In genomic region chr6:16876201-16876600, GRCh38 we compare ENCODE assay signal across 15 cellular contexts.
DNase-seq lines count a peak whose midpoint lies in the region; ATAC-seq and TF ChIP-seq lines count a peak whose summit lies in the region.
"Had no signal": no experiment of that assay in that cellular context is flagged by ENCODE, and none has a peak within 500 bp of the region (broad histone marks: within the 10 kb centered on the region; RNA-seq: fewer than 3 reads in every experiment).

No MANE protein-coding gene starts in this region.

- no peaks in the 10 kb centered on the region for H3K9me3 Mint-ChIP-seq in HFFc6

- H3K4me1 ChIP-seq in A673 (ENCODE audit: insufficient read depth, low read length, poor library complexity, severe bottlenecking): no peaks in the 10 kb centered on the region
- H3K4me1 ChIP-seq: Caco-2 had no signal

- no peak for TF ChIP-seq CTCF in HFFc6 (IDR thresholded peaks at IDR 0.05)
- no peak for TF ChIP-seq CTCF in fibroblast of villous mesenchyme (IDR thresholded peaks at IDR 0.05; ENCODE audit: insufficient read depth, low read depth, low read length)
- TF ChIP-seq CTCF in A673 (conservative IDR thresholded peaks at IDR 0.05; ENCODE audit: low read depth, low read length): no peak

- H3K4me1 Mint-ChIP-seq in HFFc6 (ENCODE audit: low read depth): peaks cover 21% of the 10 kb centered on the region
- H3K4me1 Mint-ChIP-seq: GM23338 had no signal

- DNase-seq in EH (ENCODE audit: low read depth) (peak; percentile 73), HFFc6 (peak; percentile 45), RPMI7951 (ENCODE audit: low read depth) (peak; percentile 38), fibroblast of villous mesenchyme (ENCODE audit: low read depth) (peak; percentile 22), A673 (ENCODE audit: low spot score) (no peak), HCEC 1CT (no peak)
- DNase-seq: AML-193; Caco-2; CD4-positive, alpha-beta T cell had no signal

- peaks cover 9% of the 10 kb centered on the region for H3K9me3 ChIP-seq in A673 (ENCODE audit: low read depth, low read length, poor library complexity, severe bottlenecking)
- H3K9me3 ChIP-seq: Caco-2 had no signal

- CTCF ChIA-PET in A673 (lab: Charles Lee): no interaction called here

- no peak overlapping the region for H3K4me3 Mint-ChIP-seq in HFFc6
- H3K4me3 Mint-ChIP-seq: CD4-positive, alpha-beta T cell; GM23338 had no signal

- intact Hi-C loops in A673 (cut with micrococcal nuclease; ENCODE audit: unreplicated experiment): no loop called here

- H3K4me3 ChIP-seq in fibroblast of villous mesenchyme (ENCODE audit: low read depth, low read length): no peak overlapping the region
- H3K4me3 ChIP-seq in A673 (ENCODE audit: low read depth, low read length, poor library complexity, severe bottlenecking): no peak overlapping the region
- H3K4me3 ChIP-seq: GM12878, GM23338 had no signal

- BruUV-seq in A673 (replicated peaks; lab: Mats Ljungman, UMichigan): no TSS peak

- POLR2A ChIA-PET in A673 (lab: Charles Lee; ENCODE audit: low non-redundant PET): no interaction called here

- no peak for ATAC-seq in HG03095 (IDR thresholded peaks at IDR 0.05; ENCODE audit: unreplicated experiment)
- ATAC-seq in GM18511 (IDR thresholded peaks at IDR 0.05; ENCODE audit: unreplicated experiment): no peak
- ATAC-seq: GM12878, GM23338, HCT116 had no signal

- peaks cover 24% of the 10 kb centered on the region for H3K27me3 Mint-ChIP-seq in HFFc6 (ENCODE audit: insufficient read depth)

- no peaks in the 10 kb centered on the region for H3K27me3 ChIP-seq in A673 (replicated peaks; ENCODE audit: insufficient read depth, low read depth, low read length, poor library complexity)

- H3K27ac ChIP-seq in A673 (ENCODE audit: low read depth, low read length, poor library complexity, severe bottlenecking): no peak overlapping the region
- H3K27ac ChIP-seq: C4-2B had no signal

- H3K36me3 ChIP-seq in A673 (ENCODE audit: insufficient read depth, low read length, poor library complexity, severe bottlenecking): no peaks in the 10 kb centered on the region

- peaks cover 8% of the 10 kb centered on the region; the same call in 1 of the 2 replicates for H3K36me3 Mint-ChIP-seq in HFFc6 (ENCODE audit: low read depth)

- no peak overlapping the region for H3K27ac Mint-ChIP-seq in HFFc6
- H3K27ac Mint-ChIP-seq: CD4-positive, alpha-beta T cell; GM23338 had no signal

Comparison
In these comparisons a context has a peak if more than half of its experiments do, and no peak if none do; other contexts are left out.
1. DNase-seq: peak in EH (single experiment), HFFc6 (single experiment), RPMI7951 (single experiment) and fibroblast of villous mesenchyme (single experiment); none in A673 (single experiment) and HCEC 1CT (single experiment).